13 cellular contexts compared by ENCODE assay signal in the genomic region with DNA sequence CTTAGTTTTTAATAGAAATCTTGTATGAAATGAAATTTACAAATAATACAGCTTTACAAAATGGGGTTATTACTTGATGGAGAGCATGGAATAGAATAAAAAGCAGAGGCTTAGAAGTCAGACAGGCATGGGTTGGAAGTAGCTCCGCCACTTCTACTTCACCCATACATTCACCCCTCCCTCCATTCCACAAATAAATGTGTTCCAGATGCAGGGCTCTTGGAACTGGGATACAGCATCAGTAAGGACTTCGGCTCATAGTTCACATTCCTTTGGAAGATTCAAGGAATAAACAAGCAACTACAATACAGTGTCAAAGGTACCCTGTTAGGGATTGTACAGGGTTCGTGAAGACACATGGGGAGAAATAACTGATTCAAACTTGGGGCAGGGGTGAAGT.
DNase-seq lines count a peak whose midpoint lies in the region; ATAC-seq and TF ChIP-seq lines count a peak whose summit lies in the region.
"Had no signal": no experiment of that assay in that cellular context is flagged by ENCODE, and none has a peak within 500 bp of the region (broad histone marks: within the 10 kb centered on the region; RNA-seq: fewer than 3 reads in every experiment).

No MANE protein-coding gene starts in this region.

- TF ChIP-seq EP300 in SK-N-SH (IDR thresholded peaks at IDR 0.05; ENCODE audit: borderline replicate concordance in 1 of 2, low read depth in 1 of 2, low read length in 1 of 2): no peak

- no peaks in the 10 kb centered on the region for H3K9me3 ChIP-seq in SK-N-SH

- H3K4me1 ChIP-seq in SK-N-SH (ENCODE audit: control insufficient read depth in 1 of 2, insufficient read depth in 2 of 2, low read depth in 1 of 2, low read length in 1 of 2): peaks cover 0 to 5% of the 10 kb centered on the region in 2 experiments; a peak in 2 of 4 replicates
- H3K4me1 ChIP-seq: HAP-1 had no signal

- H2AFZ ChIP-seq in SK-N-SH (ENCODE audit: low read depth): no peak overlapping the region

- H3K9me2 ChIP-seq in SK-N-SH: no peaks in the 10 kb centered on the region

- no peak for TF ChIP-seq RAD21 in SK-N-SH (IDR thresholded peaks at IDR 0.05; ENCODE audit: low read length)

- H3K4me2 ChIP-seq in SK-N-SH: no peak overlapping the region

- intact Hi-C loops in left cardiac atrium (cut with DNase I): no loop called here

- H4K20me1 ChIP-seq in SK-N-SH (ENCODE audit: insufficient read depth): no peaks in the 10 kb centered on the region

- POLR2A ChIA-PET in SK-N-SH (lab: Yijun Ruan, JAX): no interaction called here

- H3F3A ChIP-seq in SK-N-SH (replicated peaks; ENCODE audit: insufficient read depth): peaks cover 7% of the 10 kb centered on the region

- 88% methylated on average over 3 of the region's 3 CpGs for WGBS in SK-N-SH (ENCODE audit: low lambda C conversion rate)

- H3K4me3 ChIP-seq in SK-N-SH (ENCODE audit: low read depth in 2 of 2, low read length in 1 of 2) (no peak overlapping the region), HFF-Myc (replicated peaks; ENCODE audit: low read depth, low read length) (no peak overlapping the region)
- H3K4me3 ChIP-seq: GM12878, HAP-1 had no signal

- H3K9ac ChIP-seq in SK-N-SH: no peak overlapping the region

- H3K27ac ChIP-seq in SK-N-SH (ENCODE audit: low read depth in 2 of 2, low read length in 1 of 2): no peak overlapping the region

- no peak for DNase-seq in SK-N-SH
- peak; percentile 49 for DNase-seq in HFF-Myc (ENCODE audit: extremely low read depth, low read depth)
- DNase-seq in fibroblast of peridontal ligament (ENCODE audit: extremely low read depth): peak; percentile 65
- DNase-seq in NCI-H82 treated with DMSO at 0.1 percent for 48 hours (lab: John Stamatoyannopoulos, UW; ENCODE audit: unreplicated experiment): no peak
- no peak for DNase-seq in left cardiac atrium
- DNase-seq: 8988T, HFFc6 had no signal

- ATAC-seq in SK-N-SH treated with all-trans-retinoic acid at 6 μM for 48 hours: no peak
- ATAC-seq in GM19463 (IDR thresholded peaks at IDR 0.05; ENCODE audit: unreplicated experiment): no peak
- no peak for ATAC-seq in left cardiac atrium
- ATAC-seq: CD8-positive, alpha-beta T cell; GM12878; HepG2 had no signal

- CTCF ChIA-PET in SK-N-SH (lab: Yijun Ruan, JAX): no interaction called here

- peaks cover 0 to 4% of the 10 kb centered on the region in 2 experiments for H3K36me3 ChIP-seq in SK-N-SH (replicated peaks in 1 of 2; ENCODE audit: control insufficient read depth in 1 of 2, insufficient read depth in 2 of 2, low read length in 1 of 2)
- H3K36me3 ChIP-seq: HAP-1 had no signal

- H3K27me3 ChIP-seq in SK-N-SH (ENCODE audit: insufficient read depth): no peaks in the 10 kb centered on the region

- TF ChIP-seq CTCF in SK-N-SH (IDR thresholded peaks at IDR 0.05): no peak
- TF ChIP-seq CTCF in HFF-Myc (IDR thresholded peaks at IDR 0.05; ENCODE audit: low read depth, low read length, missing control alignments): no peak

- no peaks in the 10 kb centered on the region for H3K79me2 ChIP-seq in SK-N-SH (ENCODE audit: insufficient read depth)

TF ChIP-seq in SK-N-SH, 30 proteins besides CTCF, POLR2A, EP300 and RAD21:
- 0 out of 2 replicates have a peak, but pooled peaks have one; percentile 15 for TF ChIP-seq TCF12 (IDR thresholded peaks at IDR 0.05)
- TF ChIP-seq ELF1 (IDR thresholded peaks at IDR 0.05): no peak
- TF ChIP-seq SIN3A (IDR thresholded peaks at IDR 0.05; ENCODE audit: borderline replicate concordance, low read depth, low read length): no peak
- TF ChIP-seq CHD2 (IDR thresholded peaks at IDR 0.05; ENCODE audit: low read length, partially characterized antibody): no peak
- no peak for TF ChIP-seq TAF1 (IDR thresholded peaks at IDR 0.05; ENCODE audit: borderline replicate concordance, low read depth, low read length)
- TF ChIP-seq, protein P1, sequence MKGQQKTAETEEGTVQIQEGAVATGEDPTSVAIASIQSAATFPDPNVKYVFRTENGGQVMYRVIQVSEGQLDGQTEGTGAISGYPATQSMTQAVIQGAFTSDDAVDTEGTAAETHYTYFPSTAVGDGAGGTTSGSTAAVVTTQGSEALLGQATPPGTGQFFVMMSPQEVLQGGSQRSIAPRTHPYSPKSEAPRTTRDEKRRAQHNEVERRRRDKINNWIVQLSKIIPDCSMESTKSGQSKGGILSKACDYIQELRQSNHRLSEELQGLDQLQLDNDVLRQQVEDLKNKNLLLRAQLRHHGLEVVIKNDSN (IDR thresholded peaks at IDR 0.05; ENCODE audit: borderline replicate concordance, low read depth): no peak

TF ChIP-seq in SK-N-SH treated with all-trans-retinoic acid at 6 μM for 48 hours, 23 proteins besides CTCF, POLR2A, EP300 and RAD21:
- TF ChIP-seq TCF4 (CRISPR knock-in tag; IDR thresholded peaks at IDR 0.05; ENCODE audit: borderline replicate concordance) (no peak), ISL1 (CRISPR knock-in tag; IDR thresholded peaks at IDR 0.05) (no peak), ZNF8 (CRISPR knock-in tag; IDR thresholded peaks at IDR 0.05) (no peak), ESRRG (CRISPR knock-in tag; IDR thresholded peaks at IDR 0.05) (no peak), PPARA (CRISPR knock-in tag; IDR thresholded peaks at IDR 0.05; ENCODE audit: borderline replicate concordance) (no peak), ZC3H10 (CRISPR knock-in tag; IDR thresholded peaks at IDR 0.05) (no peak), GLIS3 (CRISPR knock-in tag; IDR thresholded peaks at IDR 0.05) (no peak), ARNTL (CRISPR knock-in tag; IDR thresholded peaks at IDR 0.05; ENCODE audit: borderline replicate concordance, low read depth) (no peak), ZFP30 (CRISPR knock-in tag; IDR thresholded peaks at IDR 0.05) (no peak), ZNF70 (CRISPR knock-in tag; IDR thresholded peaks at IDR 0.05) (no peak), RARB (CRISPR knock-in tag; IDR thresholded peaks at IDR 0.05) (no peak), ZFP3 (CRISPR knock-in tag; IDR thresholded peaks at IDR 0.05) (no peak), ZNF565 (CRISPR knock-in tag; conservative IDR thresholded peaks at IDR 0.05; ENCODE audit: low read depth) (no peak)
- TF ChIP-seq, protein P2, sequence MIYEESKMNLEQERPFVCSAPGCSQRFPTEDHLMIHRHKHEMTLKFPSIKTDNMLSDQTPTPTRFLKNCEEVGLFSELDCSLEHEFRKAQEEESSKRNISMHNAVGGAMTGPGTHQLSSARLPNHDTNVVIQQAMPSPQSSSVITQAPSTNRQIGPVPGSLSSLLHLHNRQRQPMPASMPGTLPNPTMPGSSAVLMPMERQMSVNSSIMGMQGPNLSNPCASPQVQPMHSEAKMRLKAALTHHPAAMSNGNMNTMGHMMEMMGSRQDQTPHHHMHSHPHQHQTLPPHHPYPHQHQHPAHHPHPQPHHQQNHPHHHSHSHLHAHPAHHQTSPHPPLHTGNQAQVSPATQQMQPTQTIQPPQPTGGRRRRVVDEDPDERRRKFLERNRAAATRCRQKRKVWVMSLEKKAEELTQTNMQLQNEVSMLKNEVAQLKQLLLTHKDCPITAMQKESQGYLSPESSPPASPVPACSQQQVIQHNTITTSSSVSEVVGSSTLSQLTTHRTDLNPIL (CRISPR knock-in tag; IDR thresholded peaks at IDR 0.05; ENCODE audit: low read depth): no peak
- TF ChIP-seq, protein P3, sequence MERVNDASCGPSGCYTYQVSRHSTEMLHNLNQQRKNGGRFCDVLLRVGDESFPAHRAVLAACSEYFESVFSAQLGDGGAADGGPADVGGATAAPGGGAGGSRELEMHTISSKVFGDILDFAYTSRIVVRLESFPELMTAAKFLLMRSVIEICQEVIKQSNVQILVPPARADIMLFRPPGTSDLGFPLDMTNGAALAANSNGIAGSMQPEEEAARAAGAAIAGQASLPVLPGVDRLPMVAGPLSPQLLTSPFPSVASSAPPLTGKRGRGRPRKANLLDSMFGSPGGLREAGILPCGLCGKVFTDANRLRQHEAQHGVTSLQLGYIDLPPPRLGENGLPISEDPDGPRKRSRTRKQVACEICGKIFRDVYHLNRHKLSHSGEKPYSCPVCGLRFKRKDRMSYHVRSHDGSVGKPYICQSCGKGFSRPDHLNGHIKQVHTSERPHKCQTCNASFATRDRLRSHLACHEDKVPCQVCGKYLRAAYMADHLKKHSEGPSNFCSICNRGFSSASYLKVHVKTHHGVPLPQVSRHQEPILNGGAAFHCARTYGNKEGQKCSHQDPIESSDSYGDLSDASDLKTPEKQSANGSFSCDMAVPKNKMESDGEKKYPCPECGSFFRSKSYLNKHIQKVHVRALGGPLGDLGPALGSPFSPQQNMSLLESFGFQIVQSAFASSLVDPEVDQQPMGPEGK (CRISPR knock-in tag; IDR thresholded peaks at IDR 0.05; ENCODE audit: borderline replicate concordance): no peak
- TF ChIP-seq, protein P4, sequence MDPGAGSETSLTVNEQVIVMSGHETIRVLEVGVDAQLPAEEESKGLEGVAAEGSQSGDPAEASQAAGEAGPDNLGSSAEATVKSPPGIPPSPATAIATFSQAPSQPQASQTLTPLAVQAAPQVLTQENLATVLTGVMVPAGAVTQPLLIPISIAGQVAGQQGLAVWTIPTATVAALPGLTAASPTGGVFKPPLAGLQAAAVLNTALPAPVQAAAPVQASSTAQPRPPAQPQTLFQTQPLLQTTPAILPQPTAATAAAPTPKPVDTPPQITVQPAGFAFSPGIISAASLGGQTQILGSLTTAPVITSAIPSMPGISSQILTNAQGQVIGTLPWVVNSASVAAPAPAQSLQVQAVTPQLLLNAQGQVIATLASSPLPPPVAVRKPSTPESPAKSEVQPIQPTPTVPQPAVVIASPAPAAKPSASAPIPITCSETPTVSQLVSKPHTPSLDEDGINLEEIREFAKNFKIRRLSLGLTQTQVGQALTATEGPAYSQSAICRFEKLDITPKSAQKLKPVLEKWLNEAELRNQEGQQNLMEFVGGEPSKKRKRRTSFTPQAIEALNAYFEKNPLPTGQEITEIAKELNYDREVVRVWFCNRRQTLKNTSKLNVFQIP (CRISPR knock-in tag; IDR thresholded peaks at IDR 0.05; ENCODE audit: borderline replicate concordance, low read depth): no peak

Comparison
In these comparisons a context has a peak if more than half of its experiments do, and no peak if none do; other contexts are left out.
1. DNase-seq: peak in HFF-Myc (single experiment) and fibroblast of peridontal ligament (single experiment); none in SK-N-SH (single experiment), NCI-H82 treated with DMSO at 0.1 percent for 48 hours (single experiment) and left cardiac atrium (single experiment).